Comparison of ENCODE assay signal across 1 cellular context in genomic region chr10:123395906-123396305, GRCh38.
TF ChIP-seq lines count a peak whose summit lies in the region.

No MANE protein-coding gene starts in this region.

TF ChIP-seq in GM12878, 131 proteins besides CTCF, POLR2A, EP300 and RAD21 (continued from another document):
- TF ChIP-seq BCLAF1 (IDR thresholded peaks at IDR 0.05) = no peak
- no peak for TF ChIP-seq SMAD5 (IDR thresholded peaks at IDR 0.05; ENCODE audit: low read depth)
- no peak for TF ChIP-seq FOXM1 (IDR thresholded peaks at IDR 0.05; ENCODE audit: low read depth, low read length)
- no peak for TF ChIP-seq NR2C1 (IDR thresholded peaks at IDR 0.05)
- TF ChIP-seq RUNX3 (IDR thresholded peaks at IDR 0.05; ENCODE audit: low read length) = no peak
- no peak for TF ChIP-seq IKZF1 (conservative IDR thresholded peaks at IDR 0.05)
- no peak for TF ChIP-seq MAX (IDR thresholded peaks at IDR 0.05; ENCODE audit: low read depth, low read length)
- TF ChIP-seq PRDM15 (CRISPR knock-in tag; IDR thresholded peaks at IDR 0.05) = no peak
- TF ChIP-seq ZNF217 (IDR thresholded peaks at IDR 0.05) = no peak
